Comparison of ENCODE assay signal across 20 cellular contexts in the genomic region with DNA sequence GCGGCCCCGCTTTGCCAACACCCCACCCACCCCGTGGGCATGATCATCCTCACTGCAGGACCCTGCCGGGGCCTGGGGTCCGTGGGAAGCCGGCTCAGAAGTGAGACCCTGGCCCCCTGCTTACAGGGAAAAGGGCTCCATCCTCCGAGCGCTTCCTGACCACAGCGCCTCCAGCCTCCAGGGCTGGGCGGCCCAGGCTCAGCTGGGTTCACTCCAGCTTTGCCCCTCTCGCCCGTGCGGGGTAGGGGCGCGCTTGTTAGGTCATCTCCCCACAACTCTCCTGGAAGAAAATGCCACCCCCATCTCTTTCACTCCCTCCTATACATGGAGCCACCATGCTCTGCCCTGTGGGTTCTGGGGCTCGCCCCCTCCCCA. TPM values are rescaled to one million over a fixed set of nuclear protein-coding genes. Genes with fewer than 3 reads are reported as not detected.
DNase-seq lines count a peak whose midpoint lies in the region; ATAC-seq, FAIRE-seq and TF ChIP-seq lines count a peak whose summit lies in the region.
"Had no signal": no experiment of that assay in that cellular context is flagged by ENCODE, and none has a peak within 500 bp of the region (broad histone marks: within the 10 kb centered on the region; RNA-seq: fewer than 3 reads in every experiment).

No MANE protein-coding gene starts in this region.

- 58% methylated on average over 16 of the region's 16 CpGs for WGBS in HUES64
- WGBS in right cardiac atrium, result 50% methylated on average over 16 of the region's 16 CpGs

- H3K4me1 Mint-ChIP-seq in CD8-positive, alpha-beta T cell (ENCODE audit: low read depth), result peaks cover 6% of the 10 kb centered on the region
- H3K4me1 Mint-ChIP-seq in natural killer cell treated with Interleukin-12 subunit alpha and Interleukin-12 subunit beta and Interleukin-15 and Interleukin-18, amount 100 ng/mL, for 72 hours (ENCODE audit: low read depth in 2 of 2), result peaks cover 0 to 3% of the 10 kb centered on the region in 2 donors

- H3K36me3 Mint-ChIP-seq in CD8-positive, alpha-beta T cell, result no peaks in the 10 kb centered on the region
- H3K36me3 Mint-ChIP-seq in natural killer cell treated with Interleukin-12 subunit alpha and Interleukin-12 subunit beta and Interleukin-15 and Interleukin-18, amount 100 ng/mL, for 72 hours, result no peaks in the 10 kb centered on the region
- H3K36me3 Mint-ChIP-seq: activated CD8-positive, alpha-beta memory T cell treated with anti-CD3 and anti-CD28 coated beads, Interleukin-2, amount 10 ng/mL, durations not matched to agents 7 days and 5 days; activated naive CD4-positive, alpha-beta T cell treated with anti-CD3 and anti-CD28 coated beads, Interleukin-2, amount 10 ng/mL, durations not matched to agents 7 days and 5 days had no signal

- no peak overlapping the region for H3K27ac ChIP-seq in CD8-positive, alpha-beta T cell (ENCODE audit: low read depth, low read length)
- no peak overlapping the region for H3K27ac ChIP-seq in HUES64 (ENCODE audit: low read depth, low read length)
- no peak overlapping the region for H3K27ac ChIP-seq in right cardiac atrium (ENCODE audit: low read length)
- H3K27ac ChIP-seq in Peyer's patch, result no peak overlapping the region
- H3K27ac ChIP-seq: RWPE1, uterus had no signal

- TF ChIP-seq POLR2A in GM12892 (IDR thresholded peaks at IDR 0.05; ENCODE audit: low read depth, low read length) (no peak), Peyer's patch (IDR thresholded peaks at IDR 0.05) (no peak)

- no peak for ATAC-seq in CD8-positive, alpha-beta T cell
- peak; percentile 23 to 67 for ATAC-seq in right cardiac atrium
- ATAC-seq in sciatic nerve, result peak; percentile 48
- no peak for ATAC-seq in natural killer cell treated with Interleukin-12 subunit alpha and Interleukin-12 subunit beta and Interleukin-15 and Interleukin-18, amount 100 ng/mL, for 72 hours
- ATAC-seq: activated CD4-positive, CD25-positive, alpha-beta regulatory T cell treated with anti-CD3 and anti-CD28 coated beads, Interleukin-2, amount 50 U/mL, for 24 hours; activated CD8-positive, alpha-beta memory T cell treated with anti-CD3 and anti-CD28 coated beads, Interleukin-2, amount 10 ng/mL, durations not matched to agents 7 days and 5 days had no signal

- DNase-seq in CD8-positive, alpha-beta T cell, result no peak
- DNase-seq in right cardiac atrium (no peak), sciatic nerve (ENCODE audit: low spot score) (no peak), GM12892 (ENCODE audit: insufficient read length) (no peak), Peyer's patch (no peak), activated gamma-delta T cell treated with Interleukin-2 at 50 U/mL for 16 hours (no peak)
- DNase-seq in natural killer cell treated with Interleukin-12 subunit alpha and Interleukin-12 subunit beta and Interleukin-15 and Interleukin-18, amount 100 ng/mL, for 72 hours (ENCODE audit: low spot score), result no peak
- DNase-seq: activated CD8-positive, alpha-beta memory T cell treated with anti-CD3 and anti-CD28 coated beads, Interleukin-2, amount 10 ng/mL, durations not matched to agents 7 days and 5 days; activated naive CD4-positive, alpha-beta T cell treated with anti-CD3 and anti-CD28 coated beads, Interleukin-2, amount 10 ng/mL, durations not matched to agents 7 days and 5 days; COR-L47; foreskin fibroblast; KBM-7; NCI-H1092; NCI-H82; uterus had no signal

- no peaks in the 10 kb centered on the region for H3K36me3 ChIP-seq in CD8-positive, alpha-beta T cell (ENCODE audit: insufficient read depth, low read length)
- H3K36me3 ChIP-seq in HUES64 (ENCODE audit: insufficient read depth, low read length), result no peaks in the 10 kb centered on the region
- H3K36me3 ChIP-seq in Peyer's patch, result no peaks in the 10 kb centered on the region
- H3K36me3 ChIP-seq: uterus had no signal

- no peak for FAIRE-seq in GM12892 (lab: Jason Lieb, UNC)

- no peak overlapping the region for H3K9ac ChIP-seq in HUES64 (ENCODE audit: low read depth, low read length)

- intact Hi-C loops in CD8-positive, alpha-beta T cell (cut with DNase I, micrococcal nuclease), result no loop called here
- intact Hi-C loops in right cardiac atrium (cut with DNase I) (no loop called here), sciatic nerve (cut with DNase I) (no loop called here)

- H3K27me3 ChIP-seq in CD8-positive, alpha-beta T cell (ENCODE audit: insufficient read depth, low read length), result peaks cover 13% of the 10 kb centered on the region
- H3K27me3 ChIP-seq in HUES64 (ENCODE audit: insufficient read depth, low read length), result peaks cover 31% of the 10 kb centered on the region
- no peaks in the 10 kb centered on the region for H3K27me3 ChIP-seq in right cardiac atrium (ENCODE audit: control insufficient read depth, insufficient read depth)
- peaks cover 0 to 16% of the 10 kb centered on the region in 2 donors for H3K27me3 ChIP-seq in Peyer's patch

- CTCF ChIA-PET in CD8-positive, alpha-beta T cell (lab: Charles Lee), result interaction anchor here (1.3 kb wide), 1 partner anchor 325 kb away, joined by 3 read pairs; no protein-coding TSS in a partner anchor

- no peaks in the 10 kb centered on the region for H3K9me3 ChIP-seq in CD8-positive, alpha-beta T cell (ENCODE audit: low read length)
- no peaks in the 10 kb centered on the region for H3K9me3 ChIP-seq in HUES64 (ENCODE audit: insufficient read depth, low read depth, low read length)
- no peaks in the 10 kb centered on the region for H3K9me3 ChIP-seq in right cardiac atrium (ENCODE audit: control insufficient read depth, low read length)
- no peaks in the 10 kb centered on the region for H3K9me3 ChIP-seq in Peyer's patch
- H3K9me3 ChIP-seq: uterus had no signal

- H3K9me3 Mint-ChIP-seq in CD8-positive, alpha-beta T cell, result no peaks in the 10 kb centered on the region
- no peaks in the 10 kb centered on the region for H3K9me3 Mint-ChIP-seq in natural killer cell treated with Interleukin-12 subunit alpha and Interleukin-12 subunit beta and Interleukin-15 and Interleukin-18, amount 100 ng/mL, for 72 hours
- H3K9me3 Mint-ChIP-seq: activated naive CD4-positive, alpha-beta T cell treated with anti-CD3 and anti-CD28 coated beads, Interleukin-2, amount 10 ng/mL, durations not matched to agents 7 days and 5 days had no signal

- peak overlapping the region; percentile 11 for H3K4me3 Mint-ChIP-seq in CD8-positive, alpha-beta T cell
- H3K4me3 Mint-ChIP-seq in natural killer cell treated with Interleukin-12 subunit alpha and Interleukin-12 subunit beta and Interleukin-15 and Interleukin-18, amount 100 ng/mL, for 72 hours, result no peak overlapping the region
- H3K4me3 Mint-ChIP-seq: activated CD8-positive, alpha-beta memory T cell treated with anti-CD3 and anti-CD28 coated beads, Interleukin-2, amount 10 ng/mL, durations not matched to agents 7 days and 5 days; activated naive CD4-positive, alpha-beta T cell treated with anti-CD3 and anti-CD28 coated beads, Interleukin-2, amount 10 ng/mL, durations not matched to agents 7 days and 5 days had no signal

- TF ChIP-seq CTCF in CD8-positive, alpha-beta T cell (IDR thresholded peaks at IDR 0.05), result no peak
- TF ChIP-seq CTCF in Peyer's patch (IDR thresholded peaks at IDR 0.05), result no peak

- POLR2A ChIA-PET in CD8-positive, alpha-beta T cell (lab: Charles Lee), result interaction anchor here (0.6 kb wide), 1 partner anchor 492 kb away, joined by 3 read pairs; no protein-coding TSS in a partner anchor

- no peak overlapping the region for H3K4me3 ChIP-seq in CD8-positive, alpha-beta T cell (ENCODE audit: low read depth, low read length)
- H3K4me3 ChIP-seq in HUES64 (ENCODE audit: low read length) (peak overlapping the region; percentile 52), right cardiac atrium (ENCODE audit: low read length) (peak overlapping the region; percentile 17), Peyer's patch (no peak overlapping the region)
- H3K4me3 ChIP-seq: uterus had no signal

- peaks cover 38% of the 10 kb centered on the region for H3K27me3 Mint-ChIP-seq in CD8-positive, alpha-beta T cell (ENCODE audit: low read depth)
- H3K27me3 Mint-ChIP-seq in natural killer cell treated with Interleukin-12 subunit alpha and Interleukin-12 subunit beta and Interleukin-15 and Interleukin-18, amount 100 ng/mL, for 72 hours, result peaks cover 27 to 29% of the 10 kb centered on the region in 2 donors

- H3K27ac Mint-ChIP-seq in CD8-positive, alpha-beta T cell, result no peak overlapping the region
- H3K27ac Mint-ChIP-seq in natural killer cell treated with Interleukin-12 subunit alpha and Interleukin-12 subunit beta and Interleukin-15 and Interleukin-18, amount 100 ng/mL, for 72 hours, result no peak overlapping the region
- H3K27ac Mint-ChIP-seq: activated CD8-positive, alpha-beta memory T cell treated with anti-CD3 and anti-CD28 coated beads, Interleukin-2, amount 10 ng/mL, durations not matched to agents 7 days and 5 days had no signal

- H3K4me1 ChIP-seq in CD8-positive, alpha-beta T cell (ENCODE audit: insufficient read depth, low read length), result peaks cover 7% of the 10 kb centered on the region
- H3K4me1 ChIP-seq in HUES64 (ENCODE audit: insufficient read depth, low read length), result 0 out of 2 replicates have a peak, but pooled peaks cover 3% of the 10 kb centered on the region
- H3K4me1 ChIP-seq in right cardiac atrium (ENCODE audit: control insufficient read depth, insufficient read depth, low read length), result no peaks in the 10 kb centered on the region
- peaks cover 0 to 8% (median 3%) of the 10 kb centered on the region in 4 donors for H3K4me1 ChIP-seq in Peyer's patch

RNA-seq across cellular contexts. Expression of a gene that starts 6.6 kb away (rescaled TPM):
- total RNA-seq in CD8-positive, alpha-beta T cell, result not detected
- not detected for polyA plus RNA-seq in HUES64 (2013, experiment 1 of 2)
- polyA plus RNA-seq in HUES64 (2013, experiment 2 of 2), result not detected
- total RNA-seq in right cardiac atrium, result under 1 TPM in 1 of 4 donors, not detected in 3; 0.34 TPM
- 1.2 TPM for polyA plus RNA-seq in right cardiac atrium
- 3.0 TPM for total RNA-seq in sciatic nerve
- polyA plus RNA-seq in GM12892 (2012; ENCODE audit: missing spikeins), result 0.32 TPM
- total RNA-seq in Peyer's patch, result under 1 TPM in 1 of 4 donors, not detected in 3; 0.80 TPM
- not detected for total RNA-seq in natural killer cell treated with Interleukin-12 subunit alpha and Interleukin-12 subunit beta and Interleukin-15 and Interleukin-18, amount 100 ng/mL, for 72 hours
- total RNA-seq: activated CD8-positive, alpha-beta memory T cell treated with anti-CD3 and anti-CD28 coated beads, Interleukin-2, amount 10 ng/mL, durations not matched to agents 7 days and 5 days; osteocyte; T-helper 1 cell treated with Interleukin-12 subunit alpha and Interleukin-12 subunit beta and Interleukin-4 antibody, amounts not matched to agents 30 ng/mL and 1 ng/mL, for 36 hours had no signal

RNA-seq across cellular contexts. Expression of a gene that starts 14.7 kb away (rescaled TPM):
- total RNA-seq in CD8-positive, alpha-beta T cell, result 1 to 10 TPM; 3.0 to 3.8 TPM
- 21.8 TPM for polyA plus RNA-seq in HUES64 (2013, experiment 1 of 2)
- 19.9 TPM for polyA plus RNA-seq in HUES64 (2013, experiment 2 of 2)
- total RNA-seq in right cardiac atrium (100 to 1,000 TPM in 3 of 4 donors, 10 to 100 TPM in 1; 70.2 to 298 (median 139) TPM), sciatic nerve (11.9 TPM), Peyer's patch (10 to 100 TPM; 10.7 to 17.0 (median 12.5) TPM)
- polyA plus RNA-seq in right cardiac atrium, result 254 TPM
- polyA plus RNA-seq in GM12892 (2012; ENCODE audit: missing spikeins), result 25.3 TPM
- total RNA-seq in natural killer cell treated with Interleukin-12 subunit alpha and Interleukin-12 subunit beta and Interleukin-15 and Interleukin-18, amount 100 ng/mL, for 72 hours, result 10 to 100 TPM; 12.1 to 14.5 TPM

Comparison
In these comparisons a context has a peak if more than half of its experiments do, and no peak if none do; other contexts are left out.
1. ATAC-seq: peak in right cardiac atrium (2 of 2) and sciatic nerve (single experiment); none in CD8-positive, alpha-beta T cell (single experiment) and natural killer cell treated with Interleukin-12 subunit alpha and Interleukin-12 subunit beta and Interleukin-15 and Interleukin-18, amount 100 ng/mL, for 72 hours (0 of 2).
2. H3K4me3 ChIP-seq: peak in HUES64 (single experiment) and right cardiac atrium (single experiment); none in CD8-positive, alpha-beta T cell (single experiment) and Peyer's patch (0 of 4).